In genomic region chr11:122732342-122733300, GRCh38 we compare ENCODE assay signal across 16 cellular contexts.
DNase-seq lines count a peak whose midpoint lies in the region; ATAC-seq and TF ChIP-seq lines count a peak whose summit lies in the region.
"Had no signal": no experiment of that assay in that cellular context is flagged by ENCODE, and none has a peak within 500 bp of the region (broad histone marks: within the 10 kb centered on the region; RNA-seq: fewer than 3 reads in every experiment).

No MANE protein-coding gene starts in this region.

- H3K27me3 ChIP-seq in RWPE2 (ENCODE audit: insufficient read depth, poor library complexity, severe bottlenecking) (no peaks in the 10 kb centered on the region), smooth muscle cell (ENCODE audit: low read depth) (peaks cover 1% of the 10 kb centered on the region)

- peak overlapping the region; percentile 27 for H3K4me2 ChIP-seq in smooth muscle cell

- 0 out of 2 replicates have a peak, but pooled peaks cover 3% of the 10 kb centered on the region for H3K36me3 ChIP-seq in RWPE2 (ENCODE audit: low read depth)
- no peaks in the 10 kb centered on the region for H3K36me3 ChIP-seq in smooth muscle cell (ENCODE audit: low read depth)

- H3K27me3 Mint-ChIP-seq in activated CD4-positive, alpha-beta memory T cell treated with anti-CD3 and anti-CD28 coated beads, Interleukin-2, amount 10 ng/mL, durations not matched to agents 7 days and 5 days = no peaks in the 10 kb centered on the region
- H3K27me3 Mint-ChIP-seq: activated naive CD4-positive, alpha-beta T cell treated with anti-CD3 and anti-CD28 coated beads, Interleukin-2, amount 10 ng/mL, durations not matched to agents 7 days and 5 days; activated T-cell treated with anti-CD3 and anti-CD28 coated beads, Interleukin-2, amount 50 U/mL, for 24 hours had no signal

- H3K4me1 ChIP-seq in RWPE2 (ENCODE audit: insufficient read depth, poor library complexity, severe bottlenecking) (peaks cover 4% of the 10 kb centered on the region), smooth muscle cell (ENCODE audit: low read depth) (peaks cover 20% of the 10 kb centered on the region)

- POLR2A ChIA-PET in activated CD4-positive, alpha-beta memory T cell treated with anti-CD3 and anti-CD28 coated beads, Interleukin-2, amount 10 ng/mL, durations not matched to agents 7 days and 5 days (lab: Charles Lee) = interaction anchor here (1.2 kb wide), 1 partner anchor 17 kb away, joined by 4 read pairs; no protein-coding TSS in a partner anchor

- H3K4me1 Mint-ChIP-seq in activated CD4-positive, alpha-beta memory T cell treated with anti-CD3 and anti-CD28 coated beads, Interleukin-2, amount 10 ng/mL, durations not matched to agents 7 days and 5 days = peaks cover 37% of the 10 kb centered on the region

- no peak overlapping the region for H3K27ac Mint-ChIP-seq in activated CD4-positive, alpha-beta memory T cell treated with anti-CD3 and anti-CD28 coated beads, Interleukin-2, amount 10 ng/mL, durations not matched to agents 7 days and 5 days
- H3K27ac Mint-ChIP-seq: activated naive CD4-positive, alpha-beta T cell treated with anti-CD3 and anti-CD28 coated beads, Interleukin-2, amount 10 ng/mL, durations not matched to agents 7 days and 5 days; activated T-cell treated with anti-CD3 and anti-CD28 coated beads, Interleukin-2, amount 50 U/mL, for 24 hours had no signal

- CTCF ChIA-PET in activated CD4-positive, alpha-beta memory T cell treated with anti-CD3 and anti-CD28 coated beads, Interleukin-2, amount 10 ng/mL, durations not matched to agents 7 days and 5 days (lab: Charles Lee) = interaction anchor here (0.8 to 2.3 kb wide), 3 partner anchors 11 to 76 kb away, joined by 3 to 4 read pairs (median 4); no protein-coding TSS in a partner anchor

- H3K9ac ChIP-seq in smooth muscle cell (ENCODE audit: low read depth) = peak overlapping the region; percentile 69

- no peak overlapping the region for H3K4me3 ChIP-seq in RWPE2 (ENCODE audit: severe bottlenecking)
- no peak overlapping the region for H3K4me3 ChIP-seq in smooth muscle cell

- H3K79me2 ChIP-seq in smooth muscle cell (ENCODE audit: low read depth) = peaks cover 8% of the 10 kb centered on the region

- WGBS in smooth muscle cell (ENCODE audit: low lambda C conversion rate) = 37% methylated on average over 8 of the region's 8 CpGs

- H3K27ac ChIP-seq in RWPE2 (ENCODE audit: poor library complexity, severe bottlenecking) (no peak overlapping the region), smooth muscle cell (ENCODE audit: low read depth) (peak overlapping the region; percentile 89)
- H3K27ac ChIP-seq: RWPE1 had no signal

- H3K4me3 Mint-ChIP-seq in activated CD4-positive, alpha-beta memory T cell treated with anti-CD3 and anti-CD28 coated beads, Interleukin-2, amount 10 ng/mL, durations not matched to agents 7 days and 5 days = no peak overlapping the region
- H3K4me3 Mint-ChIP-seq: activated naive CD4-positive, alpha-beta T cell treated with anti-CD3 and anti-CD28 coated beads, Interleukin-2, amount 10 ng/mL, durations not matched to agents 7 days and 5 days; activated T-cell treated with anti-CD3 and anti-CD28 coated beads, Interleukin-2, amount 50 U/mL, for 24 hours had no signal

- DNase-seq in EH (ENCODE audit: low read depth) (peak; percentile 81), RWPE2 (ENCODE audit: low spot score) (no peak), kidney glomerular epithelial cell (lab: John Stamatoyannopoulos, UW) (peak; percentile 39), smooth muscle cell (lab: John Stamatoyannopoulos, UW; ENCODE audit: unreplicated experiment) (no peak), NCI-H345 (lab: John Stamatoyannopoulos, UW) (no peak)
- DNase-seq in activated CD4-positive, alpha-beta memory T cell treated with anti-CD3 and anti-CD28 coated beads, Interleukin-2, amount 10 ng/mL, durations not matched to agents 7 days and 5 days = no peak
- DNase-seq in activated CD8-positive, alpha-beta memory T cell treated with anti-CD3 and anti-CD28 coated beads for 24 hours = no peak
- DNase-seq: activated CD4-positive, alpha-beta T cell treated with anti-CD3 and anti-CD28 coated beads, Interleukin-2, amount 50 U/mL, for 48 hours; activated naive CD4-positive, alpha-beta T cell treated with anti-CD3 and anti-CD28 coated beads, Interleukin-2, amount 10 ng/mL, durations not matched to agents 7 days and 5 days; activated T-cell treated with anti-CD3 and anti-CD28 coated beads, Interleukin-2, amount 50 U/mL, for 24 hours; AML-193; DMS 273 treated with DMSO at 0.1 percent for 48 hours; foreskin fibroblast; stimulated activated CD4-positive, alpha-beta T cell treated with anti-CD3 and anti-CD28 coated beads, Interleukin-4, amount 100 ng/mL, for 1 hour; T-helper 1 cell had no signal

- H3K9me3 Mint-ChIP-seq in activated CD4-positive, alpha-beta memory T cell treated with anti-CD3 and anti-CD28 coated beads, Interleukin-2, amount 10 ng/mL, durations not matched to agents 7 days and 5 days = no peaks in the 10 kb centered on the region
- H3K9me3 Mint-ChIP-seq: activated naive CD4-positive, alpha-beta T cell treated with anti-CD3 and anti-CD28 coated beads, Interleukin-2, amount 10 ng/mL, durations not matched to agents 7 days and 5 days; activated T-cell treated with anti-CD3 and anti-CD28 coated beads, Interleukin-2, amount 50 U/mL, for 24 hours had no signal

- H3K36me3 Mint-ChIP-seq in activated CD4-positive, alpha-beta memory T cell treated with anti-CD3 and anti-CD28 coated beads, Interleukin-2, amount 10 ng/mL, durations not matched to agents 7 days and 5 days (ENCODE audit: low read depth) = no peaks in the 10 kb centered on the region

- H2AFZ ChIP-seq in smooth muscle cell (ENCODE audit: low read depth) = no peak overlapping the region

- H3F3A ChIP-seq in smooth muscle cell (ENCODE audit: low read depth) = peaks cover 12% of the 10 kb centered on the region

- H4K20me1 ChIP-seq in smooth muscle cell (ENCODE audit: low read depth) = no peaks in the 10 kb centered on the region

- no peak for TF ChIP-seq CTCF in RWPE2 (IDR thresholded peaks at IDR 0.05; ENCODE audit: poor library complexity, severe bottlenecking)
- TF ChIP-seq CTCF in smooth muscle cell (IDR thresholded peaks at IDR 0.05; ENCODE audit: borderline replicate concordance, insufficient read depth, poor library complexity, severe bottlenecking) = no peak

- 0 out of 3 replicates have a peak, but pooled peaks have one; percentile 41 for ATAC-seq in RWPE2 (ENCODE audit: low read depth)

- no peaks in the 10 kb centered on the region for H3K9me3 ChIP-seq in RWPE2 (ENCODE audit: severe bottlenecking)
- no peaks in the 10 kb centered on the region for H3K9me3 ChIP-seq in smooth muscle cell (replicated peaks; ENCODE audit: low read depth)

Comparison
In these comparisons a context has a peak if more than half of its experiments do, and no peak if none do; other contexts are left out.
1. DNase-seq: peak in EH (single experiment) and kidney glomerular epithelial cell (single experiment); none in RWPE2 (single experiment), smooth muscle cell (single experiment), activated CD4-positive, alpha-beta memory T cell treated with anti-CD3 and anti-CD28 coated beads, Interleukin-2, amount 10 ng/mL, durations not matched to agents 7 days and 5 days (single experiment), activated CD8-positive, alpha-beta memory T cell treated with anti-CD3 and anti-CD28 coated beads for 24 hours (single experiment) and NCI-H345 (single experiment).